8 cellular contexts compared by ENCODE assay signal in genomic region chr13:26558912-26559485, GRCh38. TPM values are rescaled to one million over a fixed set of nuclear protein-coding genes. Genes with fewer than 3 reads are reported as not detected.
DNase-seq lines count a peak whose midpoint lies in the region; ATAC-seq, FAIRE-seq and TF ChIP-seq lines count a peak whose summit lies in the region.

No MANE protein-coding gene starts in this region.

- DNase-seq in A549 (ENCODE audit: low read depth in 1 of 2, low spot score in 1 of 2), result no peak
- peak; percentile 16 for DNase-seq in GM23248
- DNase-seq in activated naive CD8-positive, alpha-beta T cell treated with anti-CD3 and anti-CD28 coated beads, Interleukin-2, amount 50 U/mL, for 24 hours, result no peak
- no peak for DNase-seq in mesenchymal stem cell
- DNase-seq in HT-29 (ENCODE audit: low spot score), result no peak
- no peak for DNase-seq in NCI-H526 treated with DMSO at 0.1 percent for 48 hours (lab: John Stamatoyannopoulos, UW)
- DNase-seq in DMS153 treated with DMSO at 0.1 percent for 48 hours (lab: John Stamatoyannopoulos, UW; ENCODE audit: unreplicated experiment), result no peak

- TF ChIP-seq EP300 in A549 (IDR thresholded peaks at IDR 0.05), result no peak

- no peaks in the 10 kb centered on the region for H3K36me3 ChIP-seq in GM23248 (ENCODE audit: low read depth)
- H3K36me3 ChIP-seq in mesenchymal stem cell (ENCODE audit: control insufficient read depth in 1 of 2, insufficient read depth in 2 of 2, low read depth in 1 of 2, low read length in 2 of 2), result no peaks in the 10 kb centered on the region

- no peak overlapping the region for H4K8ac ChIP-seq in mesenchymal stem cell (ENCODE audit: low read length)

- peaks cover 8% of the 10 kb centered on the region for H3K4me1 Mint-ChIP-seq in activated naive CD8-positive, alpha-beta T cell treated with anti-CD3 and anti-CD28 coated beads, Interleukin-2, amount 50 U/mL, for 24 hours

- no peak overlapping the region for H3K18ac ChIP-seq in mesenchymal stem cell (ENCODE audit: low read depth in 1 of 2, low read length in 2 of 2)

- no peak overlapping the region for H3K23ac ChIP-seq in mesenchymal stem cell (ENCODE audit: low read length in 2 of 2)

- no peaks in the 10 kb centered on the region for H3K9me3 Mint-ChIP-seq in activated naive CD8-positive, alpha-beta T cell treated with anti-CD3 and anti-CD28 coated beads, Interleukin-2, amount 50 U/mL, for 24 hours

- no peak overlapping the region for H2BK15ac ChIP-seq in mesenchymal stem cell (ENCODE audit: low read depth, poor library complexity, severe bottlenecking)

- H2AK5ac ChIP-seq in mesenchymal stem cell (ENCODE audit: low read length, severe bottlenecking), result no peak overlapping the region

- H3K27ac Mint-ChIP-seq in activated naive CD8-positive, alpha-beta T cell treated with anti-CD3 and anti-CD28 coated beads, Interleukin-2, amount 50 U/mL, for 24 hours, result no peak overlapping the region

- H2BK5ac ChIP-seq in mesenchymal stem cell (ENCODE audit: low read depth, low read length, poor library complexity, severe bottlenecking), result no peak overlapping the region

- H2AFZ ChIP-seq in GM23248 (no peak overlapping the region), mesenchymal stem cell (ENCODE audit: low read depth, low read length) (no peak overlapping the region)

- no peaks in the 10 kb centered on the region for H3K9me2 ChIP-seq in GM23248 (ENCODE audit: insufficient read depth)

- H3K14ac ChIP-seq in mesenchymal stem cell (ENCODE audit: low read length in 2 of 2), result no peak overlapping the region

- in situ Hi-C loops in GM23248 (cut with MboI), result no loop called here

- no peaks in the 10 kb centered on the region for H3K36me3 Mint-ChIP-seq in activated naive CD8-positive, alpha-beta T cell treated with anti-CD3 and anti-CD28 coated beads, Interleukin-2, amount 50 U/mL, for 24 hours (ENCODE audit: low read depth)

- H3K4me1 ChIP-seq in A549 (peaks cover 3% of the 10 kb centered on the region; the same call in 1 of the 3 replicates), GM23248 (ENCODE audit: insufficient read depth) (peaks cover 24% of the 10 kb centered on the region), mesenchymal stem cell (ENCODE audit: control insufficient read depth, insufficient read depth, low read depth, low read length) (peaks cover 13% of the 10 kb centered on the region)

- no peak overlapping the region for H3K27ac ChIP-seq in A549
- H3K27ac ChIP-seq in GM23248, result no peak overlapping the region; the same call in 1 of the 2 replicates
- no peak overlapping the region for H3K27ac ChIP-seq in mesenchymal stem cell (ENCODE audit: low read length, poor library complexity, severe bottlenecking)

- no peak overlapping the region for H3K4me3 ChIP-seq in A549
- H3K4me3 ChIP-seq in GM23248, result peak overlapping the region; percentile 82
- peak overlapping the region in 1 of 2 experiments; percentile 89 for H3K4me3 ChIP-seq in mesenchymal stem cell (ENCODE audit: insufficient read depth in 1 of 2, low read depth in 1 of 2, low read length in 2 of 2)

- no peak for TF ChIP-seq POLR2A in A549 (IDR thresholded peaks at IDR 0.05; ENCODE audit: low read length)

- H3K4me2 ChIP-seq in A549 (no peak overlapping the region), GM23248 (ENCODE audit: unreplicated experiment) (peak overlapping the region; percentile 94), mesenchymal stem cell (ENCODE audit: low read length, poor library complexity, severe bottlenecking) (no peak overlapping the region)

- H3K27me3 ChIP-seq in GM23248 (replicated peaks; ENCODE audit: insufficient read depth) (no peaks in the 10 kb centered on the region), mesenchymal stem cell (ENCODE audit: control insufficient read depth in 1 of 2, insufficient read depth in 1 of 2, low read length in 2 of 2) (peaks cover 0 to 4% of the 10 kb centered on the region in 2 experiments)

- peaks cover 24% of the 10 kb centered on the region for H3F3A ChIP-seq in GM23248 (ENCODE audit: insufficient read depth)

- H3K4ac ChIP-seq in mesenchymal stem cell (ENCODE audit: low read depth in 1 of 2, low read length in 2 of 2), result no peak overlapping the region

- no peak overlapping the region for H2BK12ac ChIP-seq in mesenchymal stem cell (ENCODE audit: low read length in 2 of 2)

- POLR2A ChIA-PET in A549 (lab: Yijun Ruan, JAX), result no interaction called here

- H3K79me2 ChIP-seq in GM23248 (ENCODE audit: insufficient read depth), result peaks cover 59% of the 10 kb centered on the region

- CTCF ChIA-PET in A549 (lab: Yijun Ruan, JAX), result no interaction called here

- H3K9me3 ChIP-seq in A549, result 0 out of 3 replicates have a peak, but pooled peaks cover 3% of the 10 kb centered on the region
- H3K9me3 ChIP-seq in GM23248 (ENCODE audit: low read depth), result no peaks in the 10 kb centered on the region
- H3K9me3 ChIP-seq in mesenchymal stem cell (ENCODE audit: control insufficient read depth, low read length), result no peaks in the 10 kb centered on the region

- no peak for TF ChIP-seq RAD21 in A549 (conservative IDR thresholded peaks at IDR 0.05 in 1 of 2, IDR thresholded peaks at IDR 0.05 in 1 of 2)

- H4K20me1 ChIP-seq in GM23248 (ENCODE audit: insufficient read depth), result 0 out of 2 replicates have a peak, but pooled peaks cover 3% of the 10 kb centered on the region

- peaks cover 51% of the 10 kb centered on the region for H3K27me3 Mint-ChIP-seq in activated naive CD8-positive, alpha-beta T cell treated with anti-CD3 and anti-CD28 coated beads, Interleukin-2, amount 50 U/mL, for 24 hours

- FAIRE-seq in A549 (lab: Jason Lieb, UNC), result no peak

- no peak for TF ChIP-seq CTCF in A549 (IDR thresholded peaks at IDR 0.05)

- H3K79me1 ChIP-seq in mesenchymal stem cell (replicated peaks; ENCODE audit: low read length, poor library complexity, severe bottlenecking), result peaks cover 28% of the 10 kb centered on the region

- H3K4me3 Mint-ChIP-seq in activated naive CD8-positive, alpha-beta T cell treated with anti-CD3 and anti-CD28 coated beads, Interleukin-2, amount 50 U/mL, for 24 hours, result peak overlapping the region; percentile 37

- 56% methylated on average over 3 of the region's 3 CpGs for WGBS in A549 (ENCODE audit: missing lambda C conversion rate)
- 33 to 35% methylated on average over 3 of the region's 3 CpGs for WGBS in GM23248 (ENCODE audit: low coverage in 1 of 2, low lambda C conversion rate in 2 of 2, missing lambda C conversion rate in 2 of 2), 2 experiments
- WGBS in mesenchymal stem cell, result 100% methylated on average over 1 of the region's 3 CpGs

- no peak overlapping the region for H4K91ac ChIP-seq in mesenchymal stem cell (ENCODE audit: low read length)

- ATAC-seq in A549 (no peak), HG03378 (IDR thresholded peaks at IDR 0.05; ENCODE audit: unreplicated experiment) (no peak)
- ATAC-seq in activated naive CD8-positive, alpha-beta T cell treated with anti-CD3 and anti-CD28 coated beads, Interleukin-2, amount 50 U/mL, for 24 hours, result no peak

- H2BK120ac ChIP-seq in mesenchymal stem cell (ENCODE audit: low read depth, low read length), result no peak overlapping the region

- peak overlapping the region; percentile 88 for H3K9ac ChIP-seq in GM23248
- H3K9ac ChIP-seq in mesenchymal stem cell (ENCODE audit: low read length), result peak overlapping the region; percentile 89

TF ChIP-seq in A549, 52 proteins besides CTCF, POLR2A, EP300 and RAD21:
- peak; percentile 58; the same call in 1 of the 2 replicates for TF ChIP-seq RNF2 (IDR thresholded peaks at IDR 0.05; ENCODE audit: borderline replicate concordance, low read depth)
- TF ChIP-seq CBX8 (IDR thresholded peaks at IDR 0.05), result peak; percentile 53; the same call in 1 of the 2 replicates
- TF ChIP-seq, protein P1, sequence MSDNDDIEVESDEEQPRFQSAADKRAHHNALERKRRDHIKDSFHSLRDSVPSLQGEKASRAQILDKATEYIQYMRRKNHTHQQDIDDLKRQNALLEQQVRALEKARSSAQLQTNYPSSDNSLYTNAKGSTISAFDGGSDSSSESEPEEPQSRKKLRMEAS (IDR thresholded peaks at IDR 0.05), result no peak

RNA-seq across cellular contexts. Expression of gene WASF3, which starts 1.5 kb away (rescaled TPM):
- polyA plus RNA-seq in A549 (2011; rRNA removed) (0.45 and 0.56 TPM in 2 replicates), A549 (2017; fragmentation: RNase III; extraction: RNeasy Plus Mini Kit Qiagen cat#74134 plus additional on column Dnase treatment) (0.09 to 0.12 TPM (median 0.10 TPM) in 3 replicates), GM23248 (2016; fragmentation: Nextera tagmentation; extraction: Ambion mirVana) (13.5 and 14.7 TPM in 2 replicates)
- 0.22 and 0.29 TPM in 2 replicates for polyA plus RNA-seq in A549 (2012; cell fraction: cytosol; rRNA removed)
- polyA plus RNA-seq in A549 (2012; cell fraction: nucleus; rRNA removed), result 0.17 and 0.28 TPM in 2 replicates
- polyA minus RNA-seq in A549 (2011; rRNA and poly(A)+ RNA removed), result 0.29 and 0.50 TPM in 2 replicates
- total RNA-seq in GM23248 (2014; rRNA removed; shearing (Covaris generic)), result 19.2 and 19.9 TPM in 2 replicates
- 8.0 TPM for polyA plus RNA-seq in mesenchymal stem cell (2013, experiment 1 of 2)
- 8.0 TPM for polyA plus RNA-seq in mesenchymal stem cell (2013, experiment 2 of 2)
- not detected in 2 replicates for total RNA-seq in HT-29 (2014; rRNA removed; shearing (Covaris generic))

Comparison
In these comparisons a context has a peak if more than half of its experiments do, and no peak if none do; other contexts are left out.
1. RNA of gene WASF3, which starts 1.5 kb away (total RNA-seq): 19.2 to 19.9 TPM in GM23248; not detected in HT-29; every median in the first group is over 10 times any median in the second.